Comparison of ENCODE assay signal across 2 cellular contexts in the genomic region with DNA sequence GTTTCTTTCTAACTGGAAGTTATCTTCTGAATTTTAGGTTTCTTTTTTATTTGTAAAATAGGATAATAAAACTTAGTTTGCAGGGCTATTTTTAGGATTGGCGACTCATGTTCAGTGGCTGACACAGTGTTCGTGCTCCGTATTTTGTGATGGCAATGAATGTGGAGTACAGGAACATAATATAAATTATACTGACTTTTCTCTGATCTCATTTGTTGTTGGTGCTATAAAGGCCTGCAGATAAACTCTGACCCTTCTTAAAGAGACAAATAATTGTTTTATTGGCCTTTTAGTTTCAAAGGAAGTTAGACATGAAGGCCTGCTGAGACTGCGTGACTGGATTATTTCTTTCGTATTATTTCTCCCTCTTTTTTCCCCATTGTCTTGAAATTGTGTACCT.
TF ChIP-seq lines count a peak whose summit lies in the region.

No MANE protein-coding gene starts in this region.

TF ChIP-seq in IMR-90, 13 proteins besides CTCF, POLR2A, EP300 and RAD21 (continued from another document):
- TF ChIP-seq MXI1 (IDR thresholded peaks at IDR 0.05; ENCODE audit: borderline replicate concordance, low read depth, low read length) (no peak), CEBPB (IDR thresholded peaks at IDR 0.05; ENCODE audit: low read depth, low read length) (no peak), NFE2L2 (IDR thresholded peaks at IDR 0.05; ENCODE audit: low read depth, low read length) (no peak), BHLHE40 (IDR thresholded peaks at IDR 0.05; ENCODE audit: low read depth, low read length) (no peak), SMC3 (IDR thresholded peaks at IDR 0.05; ENCODE audit: low read depth, low read length) (no peak)
- TF ChIP-seq, protein P1, sequence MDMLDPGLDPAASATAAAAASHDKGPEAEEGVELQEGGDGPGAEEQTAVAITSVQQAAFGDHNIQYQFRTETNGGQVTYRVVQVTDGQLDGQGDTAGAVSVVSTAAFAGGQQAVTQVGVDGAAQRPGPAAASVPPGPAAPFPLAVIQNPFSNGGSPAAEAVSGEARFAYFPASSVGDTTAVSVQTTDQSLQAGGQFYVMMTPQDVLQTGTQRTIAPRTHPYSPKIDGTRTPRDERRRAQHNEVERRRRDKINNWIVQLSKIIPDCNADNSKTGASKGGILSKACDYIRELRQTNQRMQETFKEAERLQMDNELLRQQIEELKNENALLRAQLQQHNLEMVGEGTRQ (IDR thresholded peaks at IDR 0.05; ENCODE audit: low read depth, low read length) = no peak

TF ChIP-seq in SK-N-SH treated with all-trans-retinoic acid at 6 μM for 48 hours, 23 proteins besides CTCF, POLR2A, EP300 and RAD21 (continued from another document):
- TF ChIP-seq, protein P2, sequence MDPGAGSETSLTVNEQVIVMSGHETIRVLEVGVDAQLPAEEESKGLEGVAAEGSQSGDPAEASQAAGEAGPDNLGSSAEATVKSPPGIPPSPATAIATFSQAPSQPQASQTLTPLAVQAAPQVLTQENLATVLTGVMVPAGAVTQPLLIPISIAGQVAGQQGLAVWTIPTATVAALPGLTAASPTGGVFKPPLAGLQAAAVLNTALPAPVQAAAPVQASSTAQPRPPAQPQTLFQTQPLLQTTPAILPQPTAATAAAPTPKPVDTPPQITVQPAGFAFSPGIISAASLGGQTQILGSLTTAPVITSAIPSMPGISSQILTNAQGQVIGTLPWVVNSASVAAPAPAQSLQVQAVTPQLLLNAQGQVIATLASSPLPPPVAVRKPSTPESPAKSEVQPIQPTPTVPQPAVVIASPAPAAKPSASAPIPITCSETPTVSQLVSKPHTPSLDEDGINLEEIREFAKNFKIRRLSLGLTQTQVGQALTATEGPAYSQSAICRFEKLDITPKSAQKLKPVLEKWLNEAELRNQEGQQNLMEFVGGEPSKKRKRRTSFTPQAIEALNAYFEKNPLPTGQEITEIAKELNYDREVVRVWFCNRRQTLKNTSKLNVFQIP (CRISPR knock-in tag; IDR thresholded peaks at IDR 0.05; ENCODE audit: borderline replicate concordance, low read depth) = no peak
- TF ChIP-seq ESRRG (CRISPR knock-in tag; IDR thresholded peaks at IDR 0.05) (no peak), ZNF8 (CRISPR knock-in tag; IDR thresholded peaks at IDR 0.05) (no peak), SNAI2 (CRISPR knock-in tag; IDR thresholded peaks at IDR 0.05) (no peak), ZNF70 (CRISPR knock-in tag; IDR thresholded peaks at IDR 0.05) (no peak), ZFP30 (CRISPR knock-in tag; IDR thresholded peaks at IDR 0.05) (no peak), CSDC2 (CRISPR knock-in tag; IDR thresholded peaks at IDR 0.05) (no peak), BACH2 (CRISPR knock-in tag; IDR thresholded peaks at IDR 0.05; ENCODE audit: borderline replicate concordance) (no peak), RARB (CRISPR knock-in tag; IDR thresholded peaks at IDR 0.05) (no peak), ZNF565 (CRISPR knock-in tag; conservative IDR thresholded peaks at IDR 0.05; ENCODE audit: low read depth) (no peak)
- TF ChIP-seq, protein P3, sequence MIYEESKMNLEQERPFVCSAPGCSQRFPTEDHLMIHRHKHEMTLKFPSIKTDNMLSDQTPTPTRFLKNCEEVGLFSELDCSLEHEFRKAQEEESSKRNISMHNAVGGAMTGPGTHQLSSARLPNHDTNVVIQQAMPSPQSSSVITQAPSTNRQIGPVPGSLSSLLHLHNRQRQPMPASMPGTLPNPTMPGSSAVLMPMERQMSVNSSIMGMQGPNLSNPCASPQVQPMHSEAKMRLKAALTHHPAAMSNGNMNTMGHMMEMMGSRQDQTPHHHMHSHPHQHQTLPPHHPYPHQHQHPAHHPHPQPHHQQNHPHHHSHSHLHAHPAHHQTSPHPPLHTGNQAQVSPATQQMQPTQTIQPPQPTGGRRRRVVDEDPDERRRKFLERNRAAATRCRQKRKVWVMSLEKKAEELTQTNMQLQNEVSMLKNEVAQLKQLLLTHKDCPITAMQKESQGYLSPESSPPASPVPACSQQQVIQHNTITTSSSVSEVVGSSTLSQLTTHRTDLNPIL (CRISPR knock-in tag; IDR thresholded peaks at IDR 0.05; ENCODE audit: low read depth) = no peak
- TF ChIP-seq, protein P4, sequence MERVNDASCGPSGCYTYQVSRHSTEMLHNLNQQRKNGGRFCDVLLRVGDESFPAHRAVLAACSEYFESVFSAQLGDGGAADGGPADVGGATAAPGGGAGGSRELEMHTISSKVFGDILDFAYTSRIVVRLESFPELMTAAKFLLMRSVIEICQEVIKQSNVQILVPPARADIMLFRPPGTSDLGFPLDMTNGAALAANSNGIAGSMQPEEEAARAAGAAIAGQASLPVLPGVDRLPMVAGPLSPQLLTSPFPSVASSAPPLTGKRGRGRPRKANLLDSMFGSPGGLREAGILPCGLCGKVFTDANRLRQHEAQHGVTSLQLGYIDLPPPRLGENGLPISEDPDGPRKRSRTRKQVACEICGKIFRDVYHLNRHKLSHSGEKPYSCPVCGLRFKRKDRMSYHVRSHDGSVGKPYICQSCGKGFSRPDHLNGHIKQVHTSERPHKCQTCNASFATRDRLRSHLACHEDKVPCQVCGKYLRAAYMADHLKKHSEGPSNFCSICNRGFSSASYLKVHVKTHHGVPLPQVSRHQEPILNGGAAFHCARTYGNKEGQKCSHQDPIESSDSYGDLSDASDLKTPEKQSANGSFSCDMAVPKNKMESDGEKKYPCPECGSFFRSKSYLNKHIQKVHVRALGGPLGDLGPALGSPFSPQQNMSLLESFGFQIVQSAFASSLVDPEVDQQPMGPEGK (CRISPR knock-in tag; IDR thresholded peaks at IDR 0.05; ENCODE audit: borderline replicate concordance) = no peak
- TF ChIP-seq, protein P5, sequence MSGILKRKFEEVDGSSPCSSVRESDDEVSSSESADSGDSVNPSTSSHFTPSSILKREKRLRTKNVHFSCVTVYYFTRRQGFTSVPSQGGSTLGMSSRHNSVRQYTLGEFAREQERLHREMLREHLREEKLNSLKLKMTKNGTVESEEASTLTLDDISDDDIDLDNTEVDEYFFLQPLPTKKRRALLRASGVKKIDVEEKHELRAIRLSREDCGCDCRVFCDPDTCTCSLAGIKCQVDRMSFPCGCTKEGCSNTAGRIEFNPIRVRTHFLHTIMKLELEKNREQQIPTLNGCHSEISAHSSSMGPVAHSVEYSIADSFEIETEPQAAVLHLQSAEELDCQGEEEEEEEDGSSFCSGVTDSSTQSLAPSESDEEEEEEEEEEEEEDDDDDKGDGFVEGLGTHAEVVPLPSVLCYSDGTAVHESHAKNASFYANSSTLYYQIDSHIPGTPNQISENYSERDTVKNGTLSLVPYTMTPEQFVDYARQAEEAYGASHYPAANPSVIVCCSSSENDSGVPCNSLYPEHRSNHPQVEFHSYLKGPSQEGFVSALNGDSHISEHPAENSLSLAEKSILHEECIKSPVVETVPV (CRISPR knock-in tag; IDR thresholded peaks at IDR 0.05) = no peak
